26 cellular contexts compared by ENCODE assay signal in the genomic region with DNA sequence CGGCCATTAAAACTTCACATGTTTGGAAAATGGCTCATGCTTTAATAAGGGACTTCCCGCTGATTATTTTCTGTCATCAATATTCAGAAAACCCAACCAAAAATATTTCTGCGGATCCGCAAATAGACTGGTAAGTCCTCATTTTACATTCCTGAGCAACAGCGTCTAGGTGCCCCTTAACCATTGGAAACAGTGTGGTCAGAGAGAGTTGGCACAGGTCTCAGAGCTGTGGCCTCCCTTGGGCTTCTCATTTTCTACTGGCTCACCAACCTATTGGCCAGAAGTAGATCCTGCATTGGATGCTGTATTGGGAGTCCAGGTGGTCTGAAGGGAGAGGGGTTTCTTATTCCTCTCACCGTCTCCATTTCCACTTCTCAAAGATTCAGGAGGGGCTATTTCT.
DNase-seq lines count a peak whose midpoint lies in the region; ATAC-seq and TF ChIP-seq lines count a peak whose summit lies in the region.
"Had no signal": no experiment of that assay in that cellular context is flagged by ENCODE, and none has a peak within 500 bp of the region (broad histone marks: within the 10 kb centered on the region; RNA-seq: fewer than 3 reads in every experiment).

No MANE protein-coding gene starts in this region.

- ATAC-seq in GM21515 (IDR thresholded peaks at IDR 0.05; ENCODE audit: unreplicated experiment): no peak
- ATAC-seq: activated CD8-positive, alpha-beta memory T cell treated with anti-CD3 and anti-CD28 coated beads, Interleukin-2, amount 10 ng/mL, durations not matched to agents 7 days and 5 days; activated naive CD8-positive, alpha-beta T cell treated with anti-CD3 and anti-CD28 coated beads, Interleukin-2, amount 50 U/mL, for 24 hours; natural killer cell had no signal

- no peaks in the 10 kb centered on the region for H3K9me2 ChIP-seq in GM23248 (ENCODE audit: insufficient read depth)

- no peaks in the 10 kb centered on the region for H3K36me3 ChIP-seq in GM23248 (ENCODE audit: low read depth)
- H3K36me3 ChIP-seq: BLaER1 treated with 17β-estradiol and CSF1 and Interleukin-3, amounts not matched to agents 10 nM and 100 nM had no signal

- CTCF ChIA-PET in RWPE1 (lab: Yijun Ruan, JAX): no interaction called here

- H3K27ac ChIP-seq in GM23248: peak overlapping the region; percentile 51
- H3K27ac ChIP-seq in RWPE1: peak overlapping the region; percentile 85
- H3K27ac ChIP-seq: BLaER1 treated with 17β-estradiol and CSF1 and Interleukin-3, amounts not matched to agents 10 nM and 100 nM had no signal

- H3K4me3 ChIP-seq in GM23248: no peak overlapping the region; the same call in 1 of the 2 replicates
- H3K4me3 ChIP-seq: BLaER1 treated with 17β-estradiol and CSF1 and Interleukin-3, amounts not matched to agents 10 nM and 100 nM had no signal

- H4K20me1 ChIP-seq in GM23248 (ENCODE audit: insufficient read depth): no peaks in the 10 kb centered on the region
- H4K20me1 ChIP-seq: BLaER1 treated with 17β-estradiol and CSF1 and Interleukin-3, amounts not matched to agents 10 nM and 100 nM had no signal

- H3F3A ChIP-seq in GM23248 (ENCODE audit: insufficient read depth): peaks cover 50% of the 10 kb centered on the region

- in situ Hi-C loops in GM23248 (cut with MboI): no loop called here

- H3K9me3 ChIP-seq in GM23248 (ENCODE audit: low read depth): no peaks in the 10 kb centered on the region
- H3K9me3 ChIP-seq: BLaER1 treated with 17β-estradiol and CSF1 and Interleukin-3, amounts not matched to agents 10 nM and 100 nM; Caco-2 had no signal

- H3K4me2 ChIP-seq in GM23248 (ENCODE audit: unreplicated experiment): peak overlapping the region; percentile 60
- H3K4me2 ChIP-seq: BLaER1 treated with 17β-estradiol and CSF1 and Interleukin-3, amounts not matched to agents 10 nM and 100 nM had no signal

- peaks cover 66% of the 10 kb centered on the region for H3K4me1 ChIP-seq in GM23248 (ENCODE audit: insufficient read depth)
- H3K4me1 ChIP-seq: BLaER1 treated with 17β-estradiol and CSF1 and Interleukin-3, amounts not matched to agents 10 nM and 100 nM; Caco-2 had no signal

- peak; percentile 13 for DNase-seq in GM23248
- DNase-seq in RWPE1 (ENCODE audit: low spot score): no peak
- peak; percentile 90 for DNase-seq in glomerular visceral epithelial cell (ENCODE audit: extremely low spot score)
- DNase-seq in superior temporal gyrus (ENCODE audit: extremely low spot score): peak; percentile 1
- DNase-seq in stimulated activated CD4-positive, alpha-beta T cell treated with anti-CD3 and anti-CD28 coated beads, Interleukin-4, amount 100 ng/mL, for 4 hours: no peak
- no peak for DNase-seq in NOMO-1 (lab: John Stamatoyannopoulos, UW; ENCODE audit: unreplicated experiment in 2 of 2)
- DNase-seq: activated B cell treated with CpG ODN at 0.5 μM for 24 hours; activated CD4-positive, alpha-beta T cell treated with anti-CD3 and anti-CD28 coated beads, Interleukin-2, amount 50 U/mL, for 1 hour; activated CD8-positive, alpha-beta memory T cell treated with anti-CD3 and anti-CD28 coated beads, Interleukin-2, amount 10 ng/mL, durations not matched to agents 7 days and 5 days; activated naive CD8-positive, alpha-beta T cell treated with anti-CD3 and anti-CD28 coated beads, Interleukin-2, amount 50 U/mL, for 24 hours; activated T-cell treated with anti-CD3 and anti-CD28 coated beads, Interleukin-2, amount 50 U/mL, for 48 hours; Caco-2; effector CD4-positive, alpha-beta T cell; glutamatergic neuron; islet precursor cell; Karpas-422; MV-4-11; natural killer cell; NCI-H146; NCI-H446; OCI-M1; SHP77; stimulated activated CD4-positive, alpha-beta T cell treated with anti-CD3 and anti-CD28 coated beads, Interleukin-4, amount 100 ng/mL, for 1 hour; stimulated activated naive CD4-positive, alpha-beta T cell had no signal

- POLR2A ChIA-PET in RWPE1 (lab: Yijun Ruan, JAX; ENCODE audit: low non-redundant PET): no interaction called here

- no peaks in the 10 kb centered on the region for H3K27me3 ChIP-seq in GM23248 (replicated peaks; ENCODE audit: insufficient read depth)
- H3K27me3 ChIP-seq: BLaER1 treated with 17β-estradiol and CSF1 and Interleukin-3, amounts not matched to agents 10 nM and 100 nM had no signal

- no peak overlapping the region; the same call in 1 of the 2 replicates for H2AFZ ChIP-seq in GM23248

- no peak overlapping the region for H3K9ac ChIP-seq in GM23248
- H3K9ac ChIP-seq: BLaER1 treated with 17β-estradiol and CSF1 and Interleukin-3, amounts not matched to agents 10 nM and 100 nM had no signal

- no peak for TF ChIP-seq CTCF in RWPE1 (conservative IDR thresholded peaks at IDR 0.05; ENCODE audit: low read depth)

- H3K79me2 ChIP-seq in GM23248 (ENCODE audit: insufficient read depth): no peaks in the 10 kb centered on the region

- 74 to 79% methylated on average over 6 of the region's 6 CpGs for WGBS in GM23248 (ENCODE audit: low coverage in 1 of 2, low lambda C conversion rate in 2 of 2, missing lambda C conversion rate in 2 of 2), 2 experiments

Comparison
In these comparisons a context has a peak if more than half of its experiments do, and no peak if none do; other contexts are left out.
1. DNase-seq: peak in GM23248 (single experiment), glomerular visceral epithelial cell (single experiment) and superior temporal gyrus (single experiment); none in RWPE1 (single experiment), stimulated activated CD4-positive, alpha-beta T cell treated with anti-CD3 and anti-CD28 coated beads, Interleukin-4, amount 100 ng/mL, for 4 hours (0 of 2) and NOMO-1 (0 of 2).